ENCODE assay signal across 16 cellular contexts in genomic region chr1:84715620-84716019, GRCh38. TPM values are rescaled to one million over a fixed set of nuclear protein-coding genes. Genes with fewer than 3 reads are reported as not detected.
DNase-seq lines count a peak whose midpoint lies in the region; ATAC-seq, FAIRE-seq and TF ChIP-seq lines count a peak whose summit lies in the region.
"Had no signal": no experiment of that assay in that cellular context is flagged by ENCODE, and none has a peak within 500 bp of the region (broad histone marks: within the 10 kb centered on the region; RNA-seq: fewer than 3 reads in every experiment).

No MANE protein-coding gene starts in this region.

- no peaks in the 10 kb centered on the region for H4K20me1 ChIP-seq in KMS-11 (ENCODE audit: insufficient read depth)
- H4K20me1 ChIP-seq: BLaER1 treated with 17β-estradiol and CSF1 and Interleukin-3, amounts not matched to agents 10 nM and 100 nM had no signal

- H3K27me3 ChIP-seq in KMS-11 (ENCODE audit: insufficient read depth, low read depth) (no peaks in the 10 kb centered on the region), WERI-Rb-1 (ENCODE audit: insufficient read depth, low read depth, severe bottlenecking) (no peaks in the 10 kb centered on the region), parathyroid adenoma (ENCODE audit: control insufficient read depth, insufficient read depth, low read length) (no peaks in the 10 kb centered on the region)
- H3K27me3 ChIP-seq: BLaER1 treated with 17β-estradiol and CSF1 and Interleukin-3, amounts not matched to agents 10 nM and 100 nM; cardiac muscle cell; transverse colon had no signal

- H3K79me2 ChIP-seq in KMS-11 (ENCODE audit: insufficient read depth, low read depth) (no peaks in the 10 kb centered on the region), parathyroid adenoma (no peaks in the 10 kb centered on the region)

- peak; percentile 97 for DNase-seq in NCI-H2171 (lab: John Stamatoyannopoulos, UW)
- peak; percentile 93 for DNase-seq in WERI-Rb-1
- DNase-seq in GM12891 (ENCODE audit: insufficient read length, low spot score): no peak
- DNase-seq in NCI-H1048 (lab: John Stamatoyannopoulos, UW): no peak
- DNase-seq: activated CD4-positive, alpha-beta T cell treated with anti-CD3 and anti-CD28 coated beads, Interleukin-2, amount 50 U/mL, for 1 hour; effector memory CD4-positive, alpha-beta T cell; GOT3; hippocampal formation; MV-4-11; SIG-M5; transverse colon had no signal

- no peaks in the 10 kb centered on the region for H3K36me3 ChIP-seq in KMS-11 (ENCODE audit: insufficient read depth)
- no peaks in the 10 kb centered on the region for H3K36me3 ChIP-seq in WERI-Rb-1
- H3K36me3 ChIP-seq in parathyroid adenoma (ENCODE audit: control insufficient read depth, insufficient read depth, low read length): no peaks in the 10 kb centered on the region
- H3K36me3 ChIP-seq: BLaER1 treated with 17β-estradiol and CSF1 and Interleukin-3, amounts not matched to agents 10 nM and 100 nM; cardiac muscle cell; transverse colon had no signal

- H3K27ac ChIP-seq in KMS-11 (no peak overlapping the region), WERI-Rb-1 (peak overlapping the region; percentile 87), parathyroid adenoma (no peak overlapping the region)
- H3K27ac ChIP-seq: BLaER1 treated with 17β-estradiol and CSF1 and Interleukin-3, amounts not matched to agents 10 nM and 100 nM; cardiac muscle cell; transverse colon had no signal

- no peak for TF ChIP-seq POLR2A in GM12891 (IDR thresholded peaks at IDR 0.05; ENCODE audit: low read depth, low read length)

- H3K9me3 ChIP-seq in WERI-Rb-1 (ENCODE audit: severe bottlenecking) (no peaks in the 10 kb centered on the region), parathyroid adenoma (ENCODE audit: control insufficient read depth, low read length) (no peaks in the 10 kb centered on the region)
- H3K9me3 ChIP-seq: BLaER1 treated with 17β-estradiol and CSF1 and Interleukin-3, amounts not matched to agents 10 nM and 100 nM; transverse colon had no signal

- peaks cover 37% of the 10 kb centered on the region for H3K4me1 ChIP-seq in KMS-11 (ENCODE audit: low read depth, poor library complexity, severe bottlenecking)
- no peaks in the 10 kb centered on the region for H3K4me1 ChIP-seq in parathyroid adenoma
- H3K4me1 ChIP-seq: BLaER1 treated with 17β-estradiol and CSF1 and Interleukin-3, amounts not matched to agents 10 nM and 100 nM had no signal

- H3K9ac ChIP-seq in KMS-11 (no peak overlapping the region), parathyroid adenoma (no peak overlapping the region)
- H3K9ac ChIP-seq: BLaER1 treated with 17β-estradiol and CSF1 and Interleukin-3, amounts not matched to agents 10 nM and 100 nM had no signal

- H2AFZ ChIP-seq in KMS-11 (ENCODE audit: low read depth) (no peak overlapping the region), parathyroid adenoma (peak overlapping the region; percentile 58)

- TF ChIP-seq CTCF in KMS-11 (conservative IDR thresholded peaks at IDR 0.05; ENCODE audit: low read depth, low read length): no peak
- TF ChIP-seq CTCF in WERI-Rb-1 (IDR thresholded peaks at IDR 0.05; ENCODE audit: low read depth, low read length): no peak
- no peak for TF ChIP-seq CTCF in parathyroid adenoma (IDR thresholded peaks at IDR 0.05)

- no peak for FAIRE-seq in GM12891 (lab: Jason Lieb, UNC)

- H3K4me2 ChIP-seq in KMS-11 (peak overlapping the region; percentile 29; the same call in 1 of the 2 replicates), parathyroid adenoma (ENCODE audit: low read length) (no peak overlapping the region)
- H3K4me2 ChIP-seq: BLaER1 treated with 17β-estradiol and CSF1 and Interleukin-3, amounts not matched to agents 10 nM and 100 nM had no signal

- no peak for ATAC-seq in HG03571 (IDR thresholded peaks at IDR 0.05; ENCODE audit: unreplicated experiment)

- no peak overlapping the region for H3K4me3 ChIP-seq in KMS-11 (IDR thresholded peaks at IDR 0.05; ENCODE audit: insufficient read depth, low read depth, low read length)
- H3K4me3 ChIP-seq in WERI-Rb-1 (ENCODE audit: low read depth, low read length): peak overlapping the region; percentile 13
- H3K4me3 ChIP-seq in parathyroid adenoma (ENCODE audit: low read depth, low read length): no peak overlapping the region
- H3K4me3 ChIP-seq: BLaER1 treated with 17β-estradiol and CSF1 and Interleukin-3, amounts not matched to agents 10 nM and 100 nM; cardiac muscle cell; transverse colon had no signal

TF ChIP-seq in GM12891, 5 proteins besides CTCF, POLR2A, EP300 and RAD21:
- TF ChIP-seq POU2F2 (IDR thresholded peaks at IDR 0.05; ENCODE audit: low read depth, low read length) (no peak), TAF1 (IDR thresholded peaks at IDR 0.05; ENCODE audit: low read depth, low read length) (no peak), PAX5 (IDR thresholded peaks at IDR 0.05; ENCODE audit: insufficient read depth, low read length, severe bottlenecking) (no peak), SPI1 (IDR thresholded peaks at IDR 0.05; ENCODE audit: low read depth, low read length) (no peak), POLR2AphosphoS5 (IDR thresholded peaks at IDR 0.05; ENCODE audit: low read depth, low read length) (no peak)

RNA-seq across cellular contexts. Expression of gene SSX2IP, which starts 25.4 kb away (rescaled TPM):
- polyA plus RNA-seq in GM12891 (2012; ENCODE audit: low read depth, missing spikeins): 3.8 TPM

Comparison
In these comparisons a context has a peak if more than half of its experiments do, and no peak if none do; other contexts are left out.
1. DNase-seq: peak in NCI-H2171 (single experiment) and WERI-Rb-1 (single experiment); none in GM12891 (single experiment) and NCI-H1048 (single experiment).